8 cellular contexts compared by ENCODE assay signal in the genomic region with DNA sequence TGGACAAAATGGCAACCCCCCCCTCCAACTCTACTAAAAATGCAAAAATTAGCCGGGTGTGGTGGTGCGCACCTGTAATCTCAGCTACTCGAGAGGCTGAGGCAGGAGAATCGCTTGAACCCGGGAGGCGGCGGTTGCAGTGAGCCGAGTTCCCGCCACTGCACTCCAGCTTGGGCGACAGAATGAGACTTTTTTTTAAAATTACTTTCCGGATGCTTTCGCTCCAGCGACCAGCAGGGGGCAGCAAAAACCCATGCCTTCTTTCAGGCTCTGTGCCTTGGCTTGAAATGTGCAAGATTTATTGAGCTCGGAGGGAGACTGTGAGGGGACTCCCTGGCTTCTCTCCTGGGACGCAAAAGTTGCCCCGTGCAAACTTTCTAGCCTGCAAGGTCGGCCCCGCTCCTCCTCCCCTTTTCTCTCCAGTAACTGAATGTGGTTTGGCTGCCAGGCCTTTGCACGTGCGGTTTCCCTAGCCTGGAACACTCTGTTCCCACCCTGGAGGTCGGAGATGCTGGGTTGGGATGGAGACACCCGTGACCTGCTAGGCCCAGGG.
DNase-seq lines count a peak whose midpoint lies in the region; ATAC-seq, FAIRE-seq and TF ChIP-seq lines count a peak whose summit lies in the region.

No MANE protein-coding gene starts in this region.

- BruUV-seq in Caco-2 (replicated peaks; lab: Mats Ljungman, UMichigan): no TSS peak

- DNase-seq in Caco-2 (peak; percentile 50 to 68), HUDEP-2 (lab: John Stamatoyannopoulos, UW; ENCODE audit: unreplicated experiment in 76 of 76) (peak in 64 of 76 experiments; percentile 14 to 92 (median 60)), RKO (ENCODE audit: low spot score) (peak; percentile 68), frontal cortex (ENCODE audit: low spot score in 2 of 2) (peak; percentile 70 to 81), osteocyte (ENCODE audit: extremely low spot score, unreplicated experiment) (peak; percentile 91), thyroid gland (peak; percentile 62 to 76)
- DNase-seq in activated T-helper 9 cell treated with anti-CD3 and anti-CD28 coated beads, Interleukin-2, amount 50 U/mL, for 16 hours (ENCODE audit: low read depth): peak; percentile 68

- POLR2A ChIA-PET in Caco-2 (lab: Charles Lee): no interaction called here

- no peaks in the 10 kb centered on the region for H3K36me3 ChIP-seq in Caco-2 (ENCODE audit: control insufficient read depth, insufficient read depth, low read length)
- no peaks in the 10 kb centered on the region for H3K36me3 ChIP-seq in thyroid gland

- no peak for FAIRE-seq in frontal cortex (lab: Jason Lieb, UNC)

- no peak overlapping the region for H3K27ac ChIP-seq in thyroid gland

- H3K4me3 Mint-ChIP-seq in Caco-2 (ENCODE audit: unreplicated experiment) (no peak overlapping the region), osteocyte (ENCODE audit: unreplicated experiment) (no peak overlapping the region)

- no peak overlapping the region for H3K27ac Mint-ChIP-seq in Caco-2 (ENCODE audit: unreplicated experiment)
- no peak overlapping the region for H3K27ac Mint-ChIP-seq in osteocyte (ENCODE audit: unreplicated experiment)

- intact Hi-C loops in Caco-2 (cut with micrococcal nuclease; ENCODE audit: unreplicated experiment): no loop called here
- intact Hi-C loops in thyroid gland (cut with DNase I): no loop called here

- ATAC-seq in GM19324 (IDR thresholded peaks at IDR 0.05; ENCODE audit: low FRiP score, unreplicated experiment): no peak

- H3K27me3 ChIP-seq in Caco-2 (replicated peaks; ENCODE audit: control insufficient read depth, insufficient read depth, low read length) (no peaks in the 10 kb centered on the region), thyroid gland (no peaks in the 10 kb centered on the region)

- H3K4me3 ChIP-seq in Caco-2 (ENCODE audit: low read depth, low read length) (no peak overlapping the region), thyroid gland (replicated peaks in 1 of 3) (no peak overlapping the region)

- H3K9me3 Mint-ChIP-seq in Caco-2 (ENCODE audit: unreplicated experiment) (peaks cover 12% of the 10 kb centered on the region), osteocyte (ENCODE audit: unreplicated experiment) (peaks cover 4% of the 10 kb centered on the region)

- H3K9me3 ChIP-seq in Caco-2: peaks cover 6% of the 10 kb centered on the region; the same call in 1 of the 2 replicates
- no peaks in the 10 kb centered on the region for H3K9me3 ChIP-seq in thyroid gland

- 8 to 12% methylated on average over 20 to 22 of the region's 22 CpGs for WGBS in thyroid gland, 2 donors

- H3K4me1 Mint-ChIP-seq in Caco-2 (ENCODE audit: low read depth, unreplicated experiment) (no peaks in the 10 kb centered on the region), osteocyte (ENCODE audit: unreplicated experiment) (no peaks in the 10 kb centered on the region)

- CTCF ChIA-PET in Caco-2 (lab: Charles Lee): interaction anchor here (0.6 to 1.1 kb wide), 8 partner anchors 9 to 991 kb away, joined by 3 to 10 read pairs (median 4); a partner anchor contains a TSS

- H3K27me3 Mint-ChIP-seq in Caco-2 (ENCODE audit: insufficient read depth, unreplicated experiment) (peaks cover 6% of the 10 kb centered on the region), osteocyte (ENCODE audit: unreplicated experiment) (peaks cover 16% of the 10 kb centered on the region)

- TF ChIP-seq POLR2A in thyroid gland (IDR thresholded peaks at IDR 0.05): no peak

- H3K36me3 Mint-ChIP-seq in Caco-2 (ENCODE audit: insufficient read depth, unreplicated experiment) (no peaks in the 10 kb centered on the region), osteocyte (ENCODE audit: unreplicated experiment) (no peaks in the 10 kb centered on the region)

- peak; percentile 70 to 71 for TF ChIP-seq CTCF in Caco-2 (IDR thresholded peaks at IDR 0.05; ENCODE audit: insufficient read depth in 1 of 2, low read depth in 1 of 2, low read length in 1 of 2, severe bottlenecking in 1 of 2, unreplicated experiment in 1 of 2)
- peak; percentile 89 for TF ChIP-seq CTCF in osteocyte (IDR thresholded peaks at IDR 0.05)
- peak; percentile 70 to 88 (median 80) for TF ChIP-seq CTCF in thyroid gland (IDR thresholded peaks at IDR 0.05)

- no peaks in the 10 kb centered on the region for H3K4me1 ChIP-seq in Caco-2
- H3K4me1 ChIP-seq in thyroid gland: peaks cover 0 to 4% of the 10 kb centered on the region in 2 donors
